Comparison of ENCODE assay signal across 21 cellular contexts in the genomic region with DNA sequence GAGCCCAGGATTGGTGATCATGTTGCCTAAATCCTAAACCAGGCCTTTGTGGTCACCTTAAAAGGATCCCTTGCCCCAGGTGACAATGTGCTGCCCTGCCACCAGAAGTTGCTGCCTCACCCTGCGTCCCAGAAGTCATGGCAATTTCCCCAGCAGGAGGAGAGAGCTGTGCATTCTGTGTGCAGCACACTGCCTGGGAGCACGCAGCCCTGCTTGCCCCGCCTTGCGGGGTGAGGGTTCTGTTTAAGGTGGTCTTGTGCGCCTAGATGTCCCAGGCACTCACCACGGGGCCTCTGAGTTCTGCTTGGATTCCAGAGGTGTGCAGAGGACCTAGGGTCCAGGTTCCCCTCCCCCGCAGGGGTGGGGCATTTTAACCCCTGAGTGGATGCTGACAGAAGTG.
DNase-seq lines count a peak whose midpoint lies in the region; FAIRE-seq and TF ChIP-seq lines count a peak whose summit lies in the region.
"Had no signal": no experiment of that assay in that cellular context is flagged by ENCODE, and none has a peak within 500 bp of the region (broad histone marks: within the 10 kb centered on the region; RNA-seq: fewer than 3 reads in every experiment).

No MANE protein-coding gene starts in this region.

- H4K91ac ChIP-seq in H1 (replicated peaks; ENCODE audit: insufficient read length, low read length): peak overlapping the region; percentile 63

- TF ChIP-seq EP300 in H1 (IDR thresholded peaks at IDR 0.05; ENCODE audit: borderline replicate concordance in 1 of 2, low read depth in 2 of 2, low read length in 2 of 2): no peak

- H3K9me3 ChIP-seq in WERI-Rb-1 (ENCODE audit: severe bottlenecking): no peaks in the 10 kb centered on the region
- no peaks in the 10 kb centered on the region for H3K9me3 ChIP-seq in H1 (ENCODE audit: insufficient read depth in 2 of 2, low read depth in 1 of 2, low read length in 1 of 2)
- no peaks in the 10 kb centered on the region for H3K9me3 ChIP-seq in neural progenitor cell (ENCODE audit: low read depth)
- H3K9me3 ChIP-seq: colonic mucosa had no signal

- no peak for TF ChIP-seq RAD21 in H1 (IDR thresholded peaks at IDR 0.05 in 1 of 2, conservative IDR thresholded peaks at IDR 0.05 in 1 of 2; ENCODE audit: low read depth in 2 of 2, low read length in 2 of 2)

- peaks cover 5% of the 10 kb centered on the region for H3K36me3 Mint-ChIP-seq in neural progenitor cell
- peaks cover 9% of the 10 kb centered on the region for H3K36me3 Mint-ChIP-seq in activated CD4-positive, alpha-beta memory T cell treated with anti-CD3 and anti-CD28 coated beads, Interleukin-2, amount 10 ng/mL, durations not matched to agents 7 days and 5 days (ENCODE audit: low read depth)

- peak overlapping the region; percentile 88; the same call in 1 of the 2 replicates for H2BK15ac ChIP-seq in H1 (ENCODE audit: low read length)

- peak overlapping the region; percentile 73; the same call in 1 of the 2 replicates for H2BK5ac ChIP-seq in H1 (ENCODE audit: low read depth, low read length)

- peak overlapping the region; percentile 60; the same call in 1 of the 2 replicates for H2BK12ac ChIP-seq in H1 (ENCODE audit: low read depth, low read length)

- H2AK5ac ChIP-seq in H1 (ENCODE audit: low read depth, low read length): peak overlapping the region; percentile 71; the same call in 1 of the 2 replicates

- POLR2A ChIA-PET in H1 (lab: Charles Lee; ENCODE audit: partially characterized antibody): interaction anchor here (0.6 to 1.3 kb wide), 4 partner anchors 10 to 153 kb away, joined by 3 to 4 read pairs (median 4); no protein-coding TSS in a partner anchor
- POLR2A ChIA-PET in activated CD4-positive, alpha-beta memory T cell treated with anti-CD3 and anti-CD28 coated beads, Interleukin-2, amount 10 ng/mL, durations not matched to agents 7 days and 5 days (lab: Charles Lee): no interaction called here

- peak overlapping the region in 1 of 2 experiments; percentile 43; a peak in 2 of 4 replicates for H3K4me2 ChIP-seq in H1 (ENCODE audit: insufficient read depth in 1 of 2, low read depth in 2 of 2, low read length in 2 of 2)
- peak overlapping the region; percentile 63 for H3K4me2 ChIP-seq in neural progenitor cell
- H3K4me2 ChIP-seq: BLaER1 had no signal

- no peak overlapping the region; the same call in 1 of the 2 replicates for H2BK20ac ChIP-seq in H1 (ENCODE audit: low read length)

- no peak overlapping the region for H2AFZ ChIP-seq in H1 (ENCODE audit: low read length)
- H2AFZ ChIP-seq in neural progenitor cell (replicated peaks): no peak overlapping the region

- no peaks in the 10 kb centered on the region for H3K27me3 ChIP-seq in WERI-Rb-1 (ENCODE audit: insufficient read depth, low read depth, severe bottlenecking)
- H3K27me3 ChIP-seq in H1 (replicated peaks in 1 of 4; ENCODE audit: control insufficient read depth in 3 of 4, extremely low read depth in 1 of 4, insufficient read depth in 3 of 4, low read length in 3 of 4): no peaks in the 10 kb centered on the region
- no peaks in the 10 kb centered on the region for H3K27me3 ChIP-seq in neural progenitor cell
- H3K27me3 ChIP-seq: BLaER1, colonic mucosa had no signal

- H3K27ac ChIP-seq in WERI-Rb-1 (peak overlapping the region; percentile 46), H1 (ENCODE audit: low read depth, low read length) (no peak overlapping the region), neural progenitor cell (no peak overlapping the region)
- H3K27ac ChIP-seq: BLaER1, colonic mucosa had no signal

- no peak overlapping the region for H3K14ac ChIP-seq in H1 (ENCODE audit: insufficient read length)

- H3K9ac ChIP-seq in H1 (replicated peaks in 1 of 4; ENCODE audit: extremely low read depth in 1 of 4, low read depth in 3 of 4, low read length in 3 of 4) (no peak overlapping the region), neural progenitor cell (no peak overlapping the region)
- H3K9ac ChIP-seq: BLaER1 had no signal

- no peaks in the 10 kb centered on the region; the same call in 1 of the 2 replicates for H3K79me1 ChIP-seq in H1 (ENCODE audit: low read depth, low read length)

- no peak overlapping the region for H3K56ac ChIP-seq in H1 (replicated peaks; ENCODE audit: insufficient read length, low read depth, low read length)

- H3K23me2 ChIP-seq in H1 (ENCODE audit: low read depth, low read length): no peaks in the 10 kb centered on the region

- no peaks in the 10 kb centered on the region for H3F3A ChIP-seq in neural progenitor cell (ENCODE audit: low read depth)

- H3K18ac ChIP-seq in H1 (ENCODE audit: extremely low read depth, low read length): peak overlapping the region; percentile 68; the same call in 1 of the 2 replicates

- no peak for TF ChIP-seq POLR2A in H1 (IDR thresholded peaks at IDR 0.05; ENCODE audit: control extremely low read depth in 1 of 2, low read depth in 2 of 2, low read length in 2 of 2)

- WGBS in H1 (ENCODE audit: extremely low coverage in 1 of 2, insufficient coverage in 1 of 2, insufficient read length in 1 of 2, insufficient replicate concordance in 2 of 2, low coverage in 1 of 2, low lambda C conversion rate in 2 of 2, missing lambda C conversion rate in 1 of 2), 2 experiments: 76% methylated on average over 7 of the region's 7 CpGs; no CpG with 5 or more reads in 1 of the 2 experiments

- no peak for TF ChIP-seq CTCF in WERI-Rb-1 (IDR thresholded peaks at IDR 0.05; ENCODE audit: low read depth, low read length)
- TF ChIP-seq CTCF in H1 (IDR thresholded peaks at IDR 0.05; ENCODE audit: control extremely low read depth in 1 of 3, insufficient read depth in 1 of 3, low read depth in 1 of 3, low read length in 3 of 3): no peak
- TF ChIP-seq CTCF in neural progenitor cell (IDR thresholded peaks at IDR 0.05): no peak

- peak overlapping the region; percentile 50 for H3K4ac ChIP-seq in H1 (replicated peaks; ENCODE audit: insufficient read length, low read depth, low read length)

- peaks cover 7% of the 10 kb centered on the region for H3K9me3 Mint-ChIP-seq in neural progenitor cell
- peaks cover 2% of the 10 kb centered on the region for H3K9me3 Mint-ChIP-seq in activated CD4-positive, alpha-beta memory T cell treated with anti-CD3 and anti-CD28 coated beads, Interleukin-2, amount 10 ng/mL, durations not matched to agents 7 days and 5 days

- CTCF ChIA-PET in H1 (lab: Charles Lee; ENCODE audit: partially characterized antibody): interaction anchor here (0.6 to 11.3 kb wide), 15 partner anchors 8 to 461 kb away, joined by 3 to 67 read pairs (median 4); no protein-coding TSS in a partner anchor
- CTCF ChIA-PET in activated CD4-positive, alpha-beta memory T cell treated with anti-CD3 and anti-CD28 coated beads, Interleukin-2, amount 10 ng/mL, durations not matched to agents 7 days and 5 days (lab: Charles Lee): interaction anchor here (1.6 kb wide), 1 partner anchor 13 kb away, joined by 3 read pairs; no protein-coding TSS in a partner anchor

- H3K4me1 ChIP-seq in H1 (replicated peaks in 1 of 4; ENCODE audit: control insufficient read depth in 3 of 4, insufficient read depth in 4 of 4, low read length in 3 of 4) (peaks cover 9 to 21% (median 14%) of the 10 kb centered on the region in 4 experiments), neural progenitor cell (peaks cover 30% of the 10 kb centered on the region)
- H3K4me1 ChIP-seq: colonic mucosa had no signal

- H2BK120ac ChIP-seq in H1 (replicated peaks; ENCODE audit: low read depth, low read length): no peak overlapping the region

- H3K4me3 ChIP-seq in WERI-Rb-1 (ENCODE audit: low read depth, low read length) (peak overlapping the region; percentile 46), H1 (ENCODE audit: extremely low read depth in 1 of 4, insufficient read depth in 2 of 4, low read depth in 3 of 4, low read length in 4 of 4) (no peak overlapping the region), neural progenitor cell (no peak overlapping the region)
- H3K4me3 ChIP-seq: BLaER1, colonic mucosa had no signal

- H3K27ac Mint-ChIP-seq in neural progenitor cell: peak overlapping the region; percentile 17
- H3K27ac Mint-ChIP-seq in activated CD4-positive, alpha-beta memory T cell treated with anti-CD3 and anti-CD28 coated beads, Interleukin-2, amount 10 ng/mL, durations not matched to agents 7 days and 5 days: no peak overlapping the region
- H3K27ac Mint-ChIP-seq: activated CD4-positive, alpha-beta memory T cell treated with anti-CD3 and anti-CD28 coated beads for 36 hours; activated naive CD8-positive, alpha-beta T cell treated with anti-CD3 and anti-CD28 coated beads, Interleukin-2, amount 10 ng/mL, durations not matched to agents 7 days and 5 days had no signal

- DNase-seq in ELF-1 (ENCODE audit: low read depth, low spot score): peak; percentile 36
- DNase-seq in WERI-Rb-1: no peak
- no peak for DNase-seq in H1 (ENCODE audit: low read depth in 1 of 2, low spot score in 2 of 2)
- no peak for DNase-seq in neural progenitor cell (ENCODE audit: low spot score)
- no peak for DNase-seq in HTR-8/SVneo (ENCODE audit: insufficient read length, low spot score)
- DNase-seq in SHP77 treated with DMSO at 0.1 percent for 48 hours (lab: John Stamatoyannopoulos, UW): no peak
- no peak for DNase-seq in activated gamma-delta T cell treated with Interleukin-2 at 50 U/mL for 16 hours
- DNase-seq in activated CD4-positive, alpha-beta memory T cell treated with anti-CD3 and anti-CD28 coated beads, Interleukin-2, amount 10 ng/mL, durations not matched to agents 7 days and 5 days: no peak
- DNase-seq: activated CD4-positive, alpha-beta memory T cell treated with anti-CD3 and anti-CD28 coated beads for 36 hours; activated naive CD8-positive, alpha-beta T cell treated with anti-CD3 and anti-CD28 coated beads, Interleukin-2, amount 10 ng/mL, durations not matched to agents 7 days and 5 days; activated T-cell treated with anti-CD3 and anti-CD28 coated beads, Interleukin-2, amount 50 U/mL, for 48 hours; colonic mucosa; DMS153; HCEC 1CT; NCI-H187 treated with DMSO at 0.1 percent for 48 hours; NCI-H510A; stimulated activated CD4-positive, alpha-beta T cell treated with anti-CD3 and anti-CD28 coated beads, Interleukin-4, amount 100 ng/mL, for 24 hours; stimulated activated CD8-positive, alpha-beta memory T cell treated with anti-CD3 and anti-CD28 coated beads, Interleukin-4, amount 100 ng/mL, for 48 hours had no signal

- no peak overlapping the region for H3K23ac ChIP-seq in H1 (ENCODE audit: insufficient read length)

- 0 out of 4 replicates have a peak, but pooled peaks cover 0 to 8% of the 10 kb centered on the region in 2 experiments for H3K79me2 ChIP-seq in H1 (ENCODE audit: control insufficient read depth in 1 of 2, insufficient read depth in 2 of 2, low read length in 2 of 2)
- H3K79me2 ChIP-seq in neural progenitor cell (ENCODE audit: low read depth): peaks cover 26% of the 10 kb centered on the region

- H3K36me3 ChIP-seq in WERI-Rb-1: no peaks in the 10 kb centered on the region; the same call in none of the 2 replicates
- H3K36me3 ChIP-seq in H1 (ENCODE audit: control insufficient read depth in 2 of 4, insufficient read depth in 4 of 4, low read length in 3 of 4): no peaks in the 10 kb centered on the region
- H3K36me3 ChIP-seq in neural progenitor cell: no peaks in the 10 kb centered on the region
- H3K36me3 ChIP-seq: BLaER1, colonic mucosa had no signal

- H3K27me3 Mint-ChIP-seq in neural progenitor cell (ENCODE audit: insufficient read depth, low read depth): no peaks in the 10 kb centered on the region
- no peaks in the 10 kb centered on the region for H3K27me3 Mint-ChIP-seq in activated CD4-positive, alpha-beta memory T cell treated with anti-CD3 and anti-CD28 coated beads, Interleukin-2, amount 10 ng/mL, durations not matched to agents 7 days and 5 days
- H3K27me3 Mint-ChIP-seq: activated CD4-positive, alpha-beta memory T cell treated with anti-CD3 and anti-CD28 coated beads for 36 hours; activated naive CD8-positive, alpha-beta T cell treated with anti-CD3 and anti-CD28 coated beads, Interleukin-2, amount 10 ng/mL, durations not matched to agents 7 days and 5 days had no signal

- no peak overlapping the region for H4K5ac ChIP-seq in H1 (ENCODE audit: insufficient read length, low read depth, low read length)

- no peak for FAIRE-seq in H1 (lab: Jason Lieb, UNC)
- no peak for FAIRE-seq in HTR-8/SVneo (lab: Jason Lieb, UNC)
- FAIRE-seq: islet of Langerhans, TTC549 had no signal

- H3K4me1 Mint-ChIP-seq in neural progenitor cell: peaks cover 23% of the 10 kb centered on the region
- H3K4me1 Mint-ChIP-seq in activated CD4-positive, alpha-beta memory T cell treated with anti-CD3 and anti-CD28 coated beads, Interleukin-2, amount 10 ng/mL, durations not matched to agents 7 days and 5 days: peaks cover 7% of the 10 kb centered on the region
- H3K4me1 Mint-ChIP-seq: activated naive CD8-positive, alpha-beta T cell treated with anti-CD3 and anti-CD28 coated beads, Interleukin-2, amount 10 ng/mL, durations not matched to agents 7 days and 5 days had no signal

- H4K20me1 ChIP-seq in H1 (replicated peaks in 1 of 2; ENCODE audit: control insufficient read depth in 1 of 2, insufficient read depth in 2 of 2, low read length in 2 of 2): no peaks in the 10 kb centered on the region
- H4K20me1 ChIP-seq in neural progenitor cell (ENCODE audit: low read depth): peaks cover 20% of the 10 kb centered on the region

- no peak overlapping the region for H4K8ac ChIP-seq in H1 (ENCODE audit: extremely low read depth, insufficient read depth, low read length)

- H3K4me3 Mint-ChIP-seq in neural progenitor cell: no peak overlapping the region
- H3K4me3 Mint-ChIP-seq in activated CD4-positive, alpha-beta memory T cell treated with anti-CD3 and anti-CD28 coated beads, Interleukin-2, amount 10 ng/mL, durations not matched to agents 7 days and 5 days: no peak overlapping the region
- H3K4me3 Mint-ChIP-seq: activated CD4-positive, alpha-beta memory T cell treated with anti-CD3 and anti-CD28 coated beads for 36 hours; activated naive CD8-positive, alpha-beta T cell treated with anti-CD3 and anti-CD28 coated beads, Interleukin-2, amount 10 ng/mL, durations not matched to agents 7 days and 5 days had no signal
